Comparison of ENCODE assay signal across 2 cellular contexts in the genomic region with DNA sequence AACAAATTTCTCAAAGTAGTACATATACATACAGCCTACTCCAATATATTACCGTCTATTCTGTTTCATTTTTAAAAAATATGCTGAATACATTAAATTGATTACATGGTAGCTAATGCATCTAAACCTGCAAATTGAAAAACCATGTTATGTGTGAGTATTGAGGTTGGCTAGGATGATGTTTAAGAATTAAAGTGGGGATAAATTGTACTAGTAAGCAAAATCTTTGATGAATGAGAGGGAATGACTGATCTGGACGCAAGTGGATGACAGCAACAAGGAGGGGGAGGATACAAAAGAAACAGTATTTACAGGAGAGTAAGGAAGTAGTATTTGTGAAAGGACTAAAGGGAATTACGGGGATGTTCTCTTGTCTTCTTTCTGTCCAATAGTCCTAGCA.
A peak's percentile ranks its signal among the peaks of the same experiment; 100 is the strongest.
TF ChIP-seq lines count a peak whose summit lies in the region.

No MANE protein-coding gene starts in this region.

TF ChIP-seq in HepG2, 621 proteins besides CTCF, POLR2A, EP300 and RAD21:
- TF ChIP-seq, protein P1, sequence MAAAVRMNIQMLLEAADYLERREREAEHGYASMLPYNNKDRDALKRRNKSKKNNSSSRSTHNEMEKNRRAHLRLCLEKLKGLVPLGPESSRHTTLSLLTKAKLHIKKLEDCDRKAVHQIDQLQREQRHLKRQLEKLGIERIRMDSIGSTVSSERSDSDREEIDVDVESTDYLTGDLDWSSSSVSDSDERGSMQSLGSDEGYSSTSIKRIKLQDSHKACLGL (CRISPR knock-in tag; IDR thresholded peaks at IDR 0.05) = no peak
- TF ChIP-seq MAFK (conservative IDR thresholded peaks at IDR 0.05 in 1 of 2, IDR thresholded peaks at IDR 0.05 in 1 of 2; ENCODE audit: low read length in 2 of 2) = peak; percentile 64 to 67
- TF ChIP-seq MAFF (IDR thresholded peaks at IDR 0.05; ENCODE audit: low read depth, low read length) = peak; percentile 33; the same call in 1 of the 2 replicates

TF ChIP-seq in SK-N-SH treated with all-trans-retinoic acid at 6 μM for 48 hours, 23 proteins besides CTCF, POLR2A, EP300 and RAD21:
- TF ChIP-seq, protein P2, sequence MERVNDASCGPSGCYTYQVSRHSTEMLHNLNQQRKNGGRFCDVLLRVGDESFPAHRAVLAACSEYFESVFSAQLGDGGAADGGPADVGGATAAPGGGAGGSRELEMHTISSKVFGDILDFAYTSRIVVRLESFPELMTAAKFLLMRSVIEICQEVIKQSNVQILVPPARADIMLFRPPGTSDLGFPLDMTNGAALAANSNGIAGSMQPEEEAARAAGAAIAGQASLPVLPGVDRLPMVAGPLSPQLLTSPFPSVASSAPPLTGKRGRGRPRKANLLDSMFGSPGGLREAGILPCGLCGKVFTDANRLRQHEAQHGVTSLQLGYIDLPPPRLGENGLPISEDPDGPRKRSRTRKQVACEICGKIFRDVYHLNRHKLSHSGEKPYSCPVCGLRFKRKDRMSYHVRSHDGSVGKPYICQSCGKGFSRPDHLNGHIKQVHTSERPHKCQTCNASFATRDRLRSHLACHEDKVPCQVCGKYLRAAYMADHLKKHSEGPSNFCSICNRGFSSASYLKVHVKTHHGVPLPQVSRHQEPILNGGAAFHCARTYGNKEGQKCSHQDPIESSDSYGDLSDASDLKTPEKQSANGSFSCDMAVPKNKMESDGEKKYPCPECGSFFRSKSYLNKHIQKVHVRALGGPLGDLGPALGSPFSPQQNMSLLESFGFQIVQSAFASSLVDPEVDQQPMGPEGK (CRISPR knock-in tag; IDR thresholded peaks at IDR 0.05; ENCODE audit: borderline replicate concordance) = no peak
- TF ChIP-seq TOX (CRISPR knock-in tag; IDR thresholded peaks at IDR 0.05; ENCODE audit: borderline replicate concordance) (no peak), OSR1 (CRISPR knock-in tag; IDR thresholded peaks at IDR 0.05) (no peak), SNAI2 (CRISPR knock-in tag; IDR thresholded peaks at IDR 0.05) (no peak), TCF4 (CRISPR knock-in tag; IDR thresholded peaks at IDR 0.05; ENCODE audit: borderline replicate concordance) (no peak), ISL1 (CRISPR knock-in tag; IDR thresholded peaks at IDR 0.05) (no peak), ESRRG (CRISPR knock-in tag; IDR thresholded peaks at IDR 0.05) (no peak), ARNTL (CRISPR knock-in tag; IDR thresholded peaks at IDR 0.05; ENCODE audit: borderline replicate concordance, low read depth) (no peak), RARB (CRISPR knock-in tag; IDR thresholded peaks at IDR 0.05) (no peak), ZNF70 (CRISPR knock-in tag; IDR thresholded peaks at IDR 0.05) (no peak), GLIS3 (CRISPR knock-in tag; IDR thresholded peaks at IDR 0.05) (no peak)
- TF ChIP-seq, protein P3, sequence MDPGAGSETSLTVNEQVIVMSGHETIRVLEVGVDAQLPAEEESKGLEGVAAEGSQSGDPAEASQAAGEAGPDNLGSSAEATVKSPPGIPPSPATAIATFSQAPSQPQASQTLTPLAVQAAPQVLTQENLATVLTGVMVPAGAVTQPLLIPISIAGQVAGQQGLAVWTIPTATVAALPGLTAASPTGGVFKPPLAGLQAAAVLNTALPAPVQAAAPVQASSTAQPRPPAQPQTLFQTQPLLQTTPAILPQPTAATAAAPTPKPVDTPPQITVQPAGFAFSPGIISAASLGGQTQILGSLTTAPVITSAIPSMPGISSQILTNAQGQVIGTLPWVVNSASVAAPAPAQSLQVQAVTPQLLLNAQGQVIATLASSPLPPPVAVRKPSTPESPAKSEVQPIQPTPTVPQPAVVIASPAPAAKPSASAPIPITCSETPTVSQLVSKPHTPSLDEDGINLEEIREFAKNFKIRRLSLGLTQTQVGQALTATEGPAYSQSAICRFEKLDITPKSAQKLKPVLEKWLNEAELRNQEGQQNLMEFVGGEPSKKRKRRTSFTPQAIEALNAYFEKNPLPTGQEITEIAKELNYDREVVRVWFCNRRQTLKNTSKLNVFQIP (CRISPR knock-in tag; IDR thresholded peaks at IDR 0.05; ENCODE audit: borderline replicate concordance, low read depth) = no peak
- TF ChIP-seq, protein P4, sequence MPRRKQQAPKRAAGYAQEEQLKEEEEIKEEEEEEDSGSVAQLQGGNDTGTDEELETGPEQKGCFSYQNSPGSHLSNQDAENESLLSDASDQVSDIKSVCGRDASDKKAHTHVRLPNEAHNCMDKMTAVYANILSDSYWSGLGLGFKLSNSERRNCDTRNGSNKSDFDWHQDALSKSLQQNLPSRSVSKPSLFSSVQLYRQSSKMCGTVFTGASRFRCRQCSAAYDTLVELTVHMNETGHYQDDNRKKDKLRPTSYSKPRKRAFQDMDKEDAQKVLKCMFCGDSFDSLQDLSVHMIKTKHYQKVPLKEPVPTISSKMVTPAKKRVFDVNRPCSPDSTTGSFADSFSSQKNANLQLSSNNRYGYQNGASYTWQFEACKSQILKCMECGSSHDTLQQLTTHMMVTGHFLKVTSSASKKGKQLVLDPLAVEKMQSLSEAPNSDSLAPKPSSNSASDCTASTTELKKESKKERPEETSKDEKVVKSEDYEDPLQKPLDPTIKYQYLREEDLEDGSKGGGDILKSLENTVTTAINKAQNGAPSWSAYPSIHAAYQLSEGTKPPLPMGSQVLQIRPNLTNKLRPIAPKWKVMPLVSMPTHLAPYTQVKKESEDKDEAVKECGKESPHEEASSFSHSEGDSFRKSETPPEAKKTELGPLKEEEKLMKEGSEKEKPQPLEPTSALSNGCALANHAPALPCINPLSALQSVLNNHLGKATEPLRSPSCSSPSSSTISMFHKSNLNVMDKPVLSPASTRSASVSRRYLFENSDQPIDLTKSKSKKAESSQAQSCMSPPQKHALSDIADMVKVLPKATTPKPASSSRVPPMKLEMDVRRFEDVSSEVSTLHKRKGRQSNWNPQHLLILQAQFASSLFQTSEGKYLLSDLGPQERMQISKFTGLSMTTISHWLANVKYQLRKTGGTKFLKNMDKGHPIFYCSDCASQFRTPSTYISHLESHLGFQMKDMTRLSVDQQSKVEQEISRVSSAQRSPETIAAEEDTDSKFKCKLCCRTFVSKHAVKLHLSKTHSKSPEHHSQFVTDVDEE (CRISPR knock-in tag; IDR thresholded peaks at IDR 0.05) = no peak
